ENCODE assay signal across 9 cellular contexts in genomic region chr1:90836345-90836679, GRCh38.
DNase-seq lines count a peak whose midpoint lies in the region; ATAC-seq and TF ChIP-seq lines count a peak whose summit lies in the region.
"Had no signal": no experiment of that assay in that cellular context is flagged by ENCODE, and none has a peak within 500 bp of the region (broad histone marks: within the 10 kb centered on the region; RNA-seq: fewer than 3 reads in every experiment).

No MANE protein-coding gene starts in this region.

- no peaks in the 10 kb centered on the region for H3K9me3 ChIP-seq in T-helper 17 cell (ENCODE audit: control insufficient read depth, low read length, poor library complexity, severe bottlenecking)
- peaks cover 0 to 8% (median 0%) of the 10 kb centered on the region in 4 donors for H3K9me3 ChIP-seq in stomach
- H3K9me3 ChIP-seq in Caco-2 = no peaks in the 10 kb centered on the region

- DNase-seq in T-helper 17 cell (no peak), dorsolateral prefrontal cortex (no peak), memory B cell (ENCODE audit: low spot score in 2 of 2) (no peak), stomach (no peak), Caco-2 (no peak), RKO (ENCODE audit: low spot score) (no peak), hypothalamus (lab: John Stamatoyannopoulos, UW) (no peak)
- DNase-seq: activated CD4-positive, CD25-positive, alpha-beta regulatory T cell had no signal

- TF ChIP-seq POLR2A in stomach (IDR thresholded peaks at IDR 0.05) = no peak

- no peak for TF ChIP-seq CTCF in dorsolateral prefrontal cortex (IDR thresholded peaks at IDR 0.05 in 54 of 56, conservative IDR thresholded peaks at IDR 0.05 in 2 of 56; ENCODE audit: low read depth in 1 of 56, partially characterized antibody in 56 of 56)
- no peak for TF ChIP-seq CTCF in stomach (IDR thresholded peaks at IDR 0.05)
- no peak for TF ChIP-seq CTCF in Caco-2 (IDR thresholded peaks at IDR 0.05; ENCODE audit: insufficient read depth in 1 of 2, low read depth in 1 of 2, low read length in 1 of 2, severe bottlenecking in 1 of 2, unreplicated experiment in 1 of 2)

- H3K9me3 Mint-ChIP-seq in memory B cell = peaks cover 1% of the 10 kb centered on the region
- H3K9me3 Mint-ChIP-seq in Caco-2 (ENCODE audit: unreplicated experiment) = no peaks in the 10 kb centered on the region

- H3K36me3 ChIP-seq in stomach = no peaks in the 10 kb centered on the region
- no peaks in the 10 kb centered on the region for H3K36me3 ChIP-seq in Caco-2 (ENCODE audit: control insufficient read depth, insufficient read depth, low read length)

- peaks cover 0 to 100% (median 81%) of the 10 kb centered on the region in 45 donors for H3K27me3 ChIP-seq in dorsolateral prefrontal cortex
- H3K27me3 ChIP-seq in stomach = peaks cover 17 to 100% (median 69%) of the 10 kb centered on the region in 3 donors
- H3K27me3 ChIP-seq in Caco-2 (replicated peaks; ENCODE audit: control insufficient read depth, insufficient read depth, low read length) = no peaks in the 10 kb centered on the region

- ATAC-seq in T-helper 17 cell = no peak
- ATAC-seq in memory B cell (ENCODE audit: low read depth) = no peak
- ATAC-seq in HG02938 (IDR thresholded peaks at IDR 0.05; ENCODE audit: unreplicated experiment) = no peak

- H3K4me1 ChIP-seq in stomach (peaks cover 17 to 33% (median 27%) of the 10 kb centered on the region in 4 donors), Caco-2 (no peaks in the 10 kb centered on the region)

- H3K4me3 Mint-ChIP-seq in T-helper 17 cell (peak overlapping the region; percentile 64), memory B cell (peak overlapping the region; percentile 18), Caco-2 (ENCODE audit: unreplicated experiment) (no peak overlapping the region)

- POLR2A ChIA-PET in Caco-2 (lab: Charles Lee) = no interaction called here

- peaks cover 3% of the 10 kb centered on the region for H3K36me3 Mint-ChIP-seq in T-helper 17 cell (ENCODE audit: low read depth)
- H3K36me3 Mint-ChIP-seq in memory B cell = no peaks in the 10 kb centered on the region
- H3K36me3 Mint-ChIP-seq in Caco-2 (ENCODE audit: insufficient read depth, unreplicated experiment) = no peaks in the 10 kb centered on the region

- 6 to 12% (median 10%) methylated on average over 6 to 8 of the region's 8 CpGs for WGBS in stomach, 5 donors

- TF ChIP-seq EP300 in stomach (IDR thresholded peaks at IDR 0.05) = no peak

- intact Hi-C loops in dorsolateral prefrontal cortex (cut with DNase I) = loop anchor here in 1 of 2 donors (10.0 kb wide), 1 partner anchor 112 kb away; no protein-coding TSS in a partner anchor
- intact Hi-C loops in stomach (cut with DNase I; ENCODE audit: low total_unique reads) = no loop called here
- intact Hi-C loops in Caco-2 (cut with micrococcal nuclease; ENCODE audit: unreplicated experiment) = no loop called here

- peaks cover 92% of the 10 kb centered on the region for H3K27me3 Mint-ChIP-seq in T-helper 17 cell
- peaks cover 41% of the 10 kb centered on the region for H3K27me3 Mint-ChIP-seq in memory B cell
- no peaks in the 10 kb centered on the region for H3K27me3 Mint-ChIP-seq in Caco-2 (ENCODE audit: insufficient read depth, unreplicated experiment)

- CTCF ChIA-PET in Caco-2 (lab: Charles Lee) = no interaction called here

- no peak overlapping the region for H3K27ac ChIP-seq in dorsolateral prefrontal cortex
- H3K27ac ChIP-seq in stomach = no peak overlapping the region

- H3K4me3 ChIP-seq in dorsolateral prefrontal cortex (peak overlapping the region in 56 of 59 donors; percentile 5 to 64 (median 44)), stomach (peak overlapping the region; percentile 34 to 44 (median 38)), Caco-2 (ENCODE audit: low read depth, low read length) (no peak overlapping the region)

- H3K4me1 Mint-ChIP-seq in T-helper 17 cell = peaks cover 20% of the 10 kb centered on the region
- H3K4me1 Mint-ChIP-seq in memory B cell = peaks cover 12% of the 10 kb centered on the region
- H3K4me1 Mint-ChIP-seq in Caco-2 (ENCODE audit: low read depth, unreplicated experiment) = no peaks in the 10 kb centered on the region

- no peak overlapping the region for H3K27ac Mint-ChIP-seq in T-helper 17 cell
- no peak overlapping the region for H3K27ac Mint-ChIP-seq in memory B cell
- no peak overlapping the region for H3K27ac Mint-ChIP-seq in Caco-2 (ENCODE audit: unreplicated experiment)

- no TSS peak for BruUV-seq in Caco-2 (replicated peaks; lab: Mats Ljungman, UMichigan)
